Comparison of ENCODE assay signal across 20 cellular contexts in the genomic region with DNA sequence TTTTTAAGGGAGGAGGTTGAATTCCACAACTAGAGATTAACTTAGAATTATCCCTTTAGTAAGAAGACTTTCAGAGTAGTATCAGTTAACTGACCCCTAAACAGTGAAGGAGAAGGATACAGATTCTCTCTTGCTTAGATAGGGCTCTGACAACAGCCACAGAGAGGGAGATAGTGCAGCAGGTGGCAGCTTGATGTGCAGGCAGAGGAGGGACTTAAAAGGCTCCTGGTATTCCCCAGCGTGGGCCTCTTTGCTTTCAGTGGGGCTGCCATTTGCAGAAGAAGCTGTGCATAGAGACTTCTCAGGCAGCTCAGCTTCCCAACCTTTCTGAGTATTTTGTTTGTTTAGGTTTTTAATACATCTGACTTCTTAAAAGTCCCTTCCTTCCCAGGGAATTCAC. TPM values are rescaled to one million over a fixed set of nuclear protein-coding genes. Genes with fewer than 3 reads are reported as not detected.
A peak's percentile ranks its signal among the peaks of the same experiment; 100 is the strongest.
DNase-seq lines count a peak whose midpoint lies in the region; ATAC-seq and TF ChIP-seq lines count a peak whose summit lies in the region.
"Had no signal": no experiment of that assay in that cellular context is flagged by ENCODE, and none has a peak within 500 bp of the region (broad histone marks: within the 10 kb centered on the region; RNA-seq: fewer than 3 reads in every experiment).

No MANE protein-coding gene starts in this region.

- H3K27ac ChIP-seq in neuronal stem cell (replicated peaks; ENCODE audit: low read length): no peak overlapping the region
- H3K27ac ChIP-seq: A549, ascending aorta, foreskin keratinocyte, neutrophil had no signal

- WGBS in neuronal stem cell (ENCODE audit: extremely low coverage in 2 of 2, insufficient read length in 2 of 2, insufficient replicate concordance in 1 of 2), 2 donors: no CpG with 5 or more reads among the region's 1 CpG

- TF ChIP-seq CTCF in GM10248 (IDR thresholded peaks at IDR 0.05; ENCODE audit: control extremely low read depth, extremely low read depth, low read depth, missing control alignments): no peak

- no peak overlapping the region for H2BK12ac ChIP-seq in neuronal stem cell (ENCODE audit: low read length)

- peaks cover 0 to 3% of the 10 kb centered on the region in 2 donors for H3K4me1 ChIP-seq in neuronal stem cell (ENCODE audit: control insufficient read depth in 2 of 2, insufficient read depth in 1 of 2, low read depth in 1 of 2, low read length in 2 of 2)
- H3K4me1 ChIP-seq: A549, ascending aorta, foreskin keratinocyte had no signal

- H2AFZ ChIP-seq in neuronal stem cell (ENCODE audit: low read length): peak overlapping the region; percentile 59

- no peak overlapping the region for H4K91ac ChIP-seq in neuronal stem cell (ENCODE audit: low read depth, low read length, poor library complexity)

- no peak overlapping the region for H2BK5ac ChIP-seq in neuronal stem cell (ENCODE audit: low read length)

- no peak overlapping the region for H3K4me3 ChIP-seq in neuronal stem cell (ENCODE audit: low read length in 2 of 2)
- H3K4me3 ChIP-seq: A549, ascending aorta, smooth muscle cell had no signal

- peaks cover 0 to 7% of the 10 kb centered on the region in 2 donors for H3K9me3 ChIP-seq in neuronal stem cell (replicated peaks in 1 of 2; ENCODE audit: control insufficient read depth in 2 of 2, insufficient read depth in 1 of 2, low read depth in 1 of 2, low read length in 2 of 2)
- H3K9me3 ChIP-seq: A549, ascending aorta, neutrophil had no signal

- ATAC-seq in HG02763 (IDR thresholded peaks at IDR 0.05; ENCODE audit: unreplicated experiment) (peak; percentile 62), HG03571 (IDR thresholded peaks at IDR 0.05; ENCODE audit: unreplicated experiment) (no peak)
- ATAC-seq: A549; activated T-cell treated with anti-CD3 and anti-CD28 coated beads, Interleukin-2, amount 50 U/mL, for 4 hours; foreskin keratinocyte had no signal

- no peaks in the 10 kb centered on the region for H3K79me1 ChIP-seq in neuronal stem cell (ENCODE audit: low read depth, low read length)

- DNase-seq in NCI-H1436 (lab: John Stamatoyannopoulos, UW) (peak; percentile 16), NCI-H1436 treated with DMSO at 0.1 percent for 48 hours (lab: John Stamatoyannopoulos, UW) (no peak), NCI-H82 (lab: John Stamatoyannopoulos, UW) (peak; percentile 85), neuronal stem cell (ENCODE audit: low spot score) (no peak), GM10248 (ENCODE audit: extremely low spot score) (no peak)
- DNase-seq in NK-92 treated with Interleukin-12 subunit alpha and Interleukin-12 subunit beta, amount 100 ng/mL, for 24 hours (lab: John Stamatoyannopoulos, UW): no peak
- DNase-seq: activated CD4-positive, CD25-positive, alpha-beta regulatory T cell; activated T-cell treated with anti-CD3 and anti-CD28 coated beads, Interleukin-2, amount 50 U/mL, for 4 hours; Calu3; foreskin keratinocyte; KG1; kidney; NCI-H226; trophoblast cell had no signal

- H3K18ac ChIP-seq in neuronal stem cell (ENCODE audit: low read length): no peak overlapping the region

- H4K8ac ChIP-seq in neuronal stem cell (ENCODE audit: low read depth, low read length): no peak overlapping the region

- H3K14ac ChIP-seq in neuronal stem cell (ENCODE audit: low read length): no peak overlapping the region

- no peak overlapping the region for H2BK15ac ChIP-seq in neuronal stem cell (ENCODE audit: low read length)

- no peaks in the 10 kb centered on the region for H3K27me3 ChIP-seq in neuronal stem cell (ENCODE audit: control insufficient read depth in 3 of 3, insufficient read depth in 3 of 3, low read depth in 1 of 3, low read length in 3 of 3)
- H3K27me3 ChIP-seq: ascending aorta, foreskin keratinocyte had no signal

- CTCF ChIA-PET in GM10248 (lab: Yijun Ruan, JAX): interaction anchor here (1.2 to 1.6 kb wide), 3 partner anchors 8 to 21 kb away, joined by 3 read pairs; no protein-coding TSS in a partner anchor

- no peak overlapping the region for H3K4me2 ChIP-seq in neuronal stem cell (ENCODE audit: insufficient read depth, low read length, poor library complexity, severe bottlenecking)
- H3K4me2 ChIP-seq: A549, smooth muscle cell had no signal

- no peaks in the 10 kb centered on the region for H3K36me3 ChIP-seq in neuronal stem cell (replicated peaks in 1 of 2; ENCODE audit: control insufficient read depth in 2 of 2, insufficient read depth in 2 of 2, low read length in 2 of 2)
- H3K36me3 ChIP-seq: ascending aorta, neutrophil had no signal

- POLR2A ChIA-PET in GM10248 (lab: Yijun Ruan, JAX): no interaction called here

- H2AK5ac ChIP-seq in neuronal stem cell (ENCODE audit: low read depth, low read length): no peak overlapping the region

- H3K23ac ChIP-seq in neuronal stem cell (ENCODE audit: low read depth, low read length, poor library complexity): no peak overlapping the region

- no peak overlapping the region for H3K4ac ChIP-seq in neuronal stem cell (ENCODE audit: low read length)

- no peak overlapping the region for H3K9ac ChIP-seq in neuronal stem cell (ENCODE audit: low read depth, low read length, poor library complexity)

- no peak overlapping the region for H2BK120ac ChIP-seq in neuronal stem cell (ENCODE audit: low read depth, low read length)

RNA-seq across cellular contexts. Expression of a gene that starts 15.9 kb away (rescaled TPM):
- 14.2 TPM for polyA plus RNA-seq in neuronal stem cell (2013, experiment 1 of 2)
- 14.1 TPM for polyA plus RNA-seq in neuronal stem cell (2013, experiment 2 of 2)

Comparison
In these comparisons a context has a peak if more than half of its experiments do, and no peak if none do; other contexts are left out.
1. DNase-seq: peak in NCI-H1436 (single experiment) and NCI-H82 (single experiment); none in NCI-H1436 treated with DMSO at 0.1 percent for 48 hours (single experiment), neuronal stem cell (single experiment), NK-92 treated with Interleukin-12 subunit alpha and Interleukin-12 subunit beta, amount 100 ng/mL, for 24 hours (single experiment) and GM10248 (single experiment).